Comparison of ENCODE assay signal across 25 cellular contexts in the genomic region with DNA sequence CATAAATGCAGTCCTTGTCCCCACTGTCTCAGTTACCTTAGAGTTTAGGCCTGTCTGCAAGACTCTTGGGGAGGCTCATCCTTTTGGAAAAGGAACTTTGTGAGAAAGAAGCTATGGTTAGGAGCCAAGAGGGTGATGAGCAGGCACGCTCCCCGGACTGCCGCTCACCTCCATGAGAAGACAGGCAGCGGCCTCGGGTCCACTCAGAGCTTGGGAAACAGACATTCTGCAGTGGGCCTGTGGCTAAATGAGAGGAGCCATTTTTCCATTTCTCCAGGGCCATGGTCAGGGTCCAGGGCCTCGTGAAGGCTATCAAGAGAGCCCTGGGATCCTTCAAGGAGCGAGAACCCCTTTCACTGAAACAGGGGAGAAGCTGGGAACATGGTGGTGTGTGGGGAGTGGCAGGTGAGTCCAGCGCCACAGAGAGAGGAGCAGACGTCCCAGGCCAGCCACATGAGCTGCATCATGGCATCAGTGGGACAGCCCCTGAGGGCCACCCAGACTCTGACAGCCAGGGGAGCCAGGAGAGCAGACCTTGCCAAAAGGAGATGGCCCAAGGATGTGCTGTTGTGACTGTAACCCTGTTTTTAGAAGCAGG. TPM values are rescaled to one million over a fixed set of nuclear protein-coding genes. Genes with fewer than 3 reads are reported as not detected.
"Had no signal": no experiment of that assay in that cellular context is flagged by ENCODE, and none has a peak within 500 bp of the region (broad histone marks: within the 10 kb centered on the region; RNA-seq: fewer than 3 reads in every experiment).

No MANE protein-coding gene starts in this region.

- H3K79me2 ChIP-seq: hepatocyte had no signal

- DNase-seq: activated CD4-positive, alpha-beta memory T cell treated with anti-CD3 and anti-CD28 coated beads for 36 hours; activated CD8-positive, alpha-beta memory T cell treated with anti-CD3 and anti-CD28 coated beads, Interleukin-2, amount 10 ng/mL, durations not matched to agents 7 days and 5 days; activated naive CD4-positive, alpha-beta T cell treated with anti-CD3 and anti-CD28 coated beads, Interleukin-2, amount 10 ng/mL, durations not matched to agents 7 days and 5 days; activated T-cell treated with anti-CD3 and anti-CD28 coated beads, Interleukin-2, amount 50 U/mL, for 24 hours; aorta; brain microvascular endothelial cell; cerebellar nuclear complex; effector memory CD4-positive, alpha-beta T cell; esophagus squamous epithelium; left colon; midbrain; occipital lobe; right cardiac atrium; stimulated activated CD4-positive, alpha-beta T cell treated with anti-CD3 and anti-CD28 coated beads, Interleukin-4, amount 100 ng/mL, for 1 hour had no signal

- H3K27me3 Mint-ChIP-seq: activated CD8-positive, alpha-beta memory T cell treated with anti-CD3 and anti-CD28 coated beads, Interleukin-2, amount 10 ng/mL, durations not matched to agents 7 days and 5 days; activated T-cell treated with anti-CD3 and anti-CD28 coated beads, Interleukin-2, amount 50 U/mL, for 24 hours had no signal

- H3K36me3 Mint-ChIP-seq: activated CD4-positive, alpha-beta memory T cell treated with anti-CD3 and anti-CD28 coated beads for 36 hours; activated CD8-positive, alpha-beta memory T cell treated with anti-CD3 and anti-CD28 coated beads, Interleukin-2, amount 10 ng/mL, durations not matched to agents 7 days and 5 days; activated naive CD4-positive, alpha-beta T cell treated with anti-CD3 and anti-CD28 coated beads, Interleukin-2, amount 10 ng/mL, durations not matched to agents 7 days and 5 days; stimulated activated memory B cell treated with anti-CD40 and anti-IgM and Interleukin-4, amounts not matched to agents 10 μg/mL and 1 μg/mL and 100 μg/mL, for 72 hours had no signal

- ATAC-seq: activated CD8-positive, alpha-beta memory T cell treated with anti-CD3 and anti-CD28 coated beads, Interleukin-2, amount 10 ng/mL, durations not matched to agents 7 days and 5 days; left colon; right cardiac atrium; stimulated activated memory B cell treated with anti-CD40 and anti-IgM and Interleukin-4, amounts not matched to agents 10 μg/mL and 1 μg/mL and 100 μg/mL, for 72 hours had no signal

- H3K4me1 Mint-ChIP-seq: activated CD8-positive, alpha-beta memory T cell treated with anti-CD3 and anti-CD28 coated beads, Interleukin-2, amount 10 ng/mL, durations not matched to agents 7 days and 5 days; activated naive CD4-positive, alpha-beta T cell treated with anti-CD3 and anti-CD28 coated beads, Interleukin-2, amount 10 ng/mL, durations not matched to agents 7 days and 5 days; stimulated activated memory B cell treated with anti-CD40 and anti-IgM and Interleukin-4, amounts not matched to agents 10 μg/mL and 1 μg/mL and 100 μg/mL, for 72 hours had no signal

- H3K4me2 ChIP-seq: hepatocyte had no signal

- H3K27me3 ChIP-seq: brain microvascular endothelial cell, esophagus squamous epithelium, hepatocyte had no signal

- H2AFZ ChIP-seq: hepatocyte had no signal

- H3K27ac ChIP-seq: brain microvascular endothelial cell, esophagus squamous epithelium, hepatocyte, SK-N-MC, skin epidermis had no signal

- H3K9me3 ChIP-seq: esophagus squamous epithelium had no signal

- H3K4me1 ChIP-seq: esophagus squamous epithelium had no signal

- H3K4me3 Mint-ChIP-seq: activated CD4-positive, alpha-beta memory T cell treated with anti-CD3 and anti-CD28 coated beads for 36 hours; activated CD8-positive, alpha-beta memory T cell treated with anti-CD3 and anti-CD28 coated beads, Interleukin-2, amount 10 ng/mL, durations not matched to agents 7 days and 5 days; activated naive CD4-positive, alpha-beta T cell treated with anti-CD3 and anti-CD28 coated beads, Interleukin-2, amount 10 ng/mL, durations not matched to agents 7 days and 5 days; activated T-cell treated with anti-CD3 and anti-CD28 coated beads, Interleukin-2, amount 50 U/mL, for 24 hours; dendritic cell treated with granulocyte-macrophage colony-stimulating factor and Interleukin-4, amounts not matched to agents 40 ng/mL and 50 ng/mL, for 4 days; nephron; stimulated activated memory B cell treated with anti-CD40 and anti-IgM and Interleukin-4, amounts not matched to agents 10 μg/mL and 1 μg/mL and 100 μg/mL, for 72 hours; T-helper 2 cell treated with Interferon-gamma antibody and Interleukin-4, amounts not matched to agents 5 μg/mL and 100 μg/mL, for 36 hours had no signal

- H3K27ac Mint-ChIP-seq: activated CD4-positive, alpha-beta memory T cell treated with anti-CD3 and anti-CD28 coated beads for 36 hours; activated CD8-positive, alpha-beta memory T cell treated with anti-CD3 and anti-CD28 coated beads, Interleukin-2, amount 10 ng/mL, durations not matched to agents 7 days and 5 days; activated naive CD4-positive, alpha-beta T cell treated with anti-CD3 and anti-CD28 coated beads, Interleukin-2, amount 10 ng/mL, durations not matched to agents 7 days and 5 days; activated T-cell treated with anti-CD3 and anti-CD28 coated beads, Interleukin-2, amount 50 U/mL, for 24 hours; dendritic cell treated with granulocyte-macrophage colony-stimulating factor and Interleukin-4, amounts not matched to agents 40 ng/mL and 50 ng/mL, for 4 days; nephron; progenitor cell of endocrine pancreas; stimulated activated memory B cell treated with anti-CD40 and anti-IgM and Interleukin-4, amounts not matched to agents 10 μg/mL and 1 μg/mL and 100 μg/mL, for 72 hours; T-helper 2 cell treated with Interferon-gamma antibody and Interleukin-4, amounts not matched to agents 5 μg/mL and 100 μg/mL, for 36 hours had no signal

- H3K9me3 Mint-ChIP-seq: activated CD4-positive, alpha-beta memory T cell treated with anti-CD3 and anti-CD28 coated beads for 36 hours; activated naive CD4-positive, alpha-beta T cell treated with anti-CD3 and anti-CD28 coated beads, Interleukin-2, amount 10 ng/mL, durations not matched to agents 7 days and 5 days; activated T-cell treated with anti-CD3 and anti-CD28 coated beads, Interleukin-2, amount 50 U/mL, for 24 hours; dendritic cell treated with granulocyte-macrophage colony-stimulating factor and Interleukin-4, amounts not matched to agents 40 ng/mL and 50 ng/mL, for 4 days; nephron; T-helper 2 cell treated with Interferon-gamma antibody and Interleukin-4, amounts not matched to agents 5 μg/mL and 100 μg/mL, for 36 hours had no signal

RNA-seq across cellular contexts. Expression of gene TEX51, which starts 4.0 kb away (rescaled TPM):
- total RNA-seq: activated CD4-positive, alpha-beta memory T cell treated with anti-CD3 and anti-CD28 coated beads for 36 hours; activated CD8-positive, alpha-beta memory T cell treated with anti-CD3 and anti-CD28 coated beads, Interleukin-2, amount 10 ng/mL, durations not matched to agents 7 days and 5 days; aorta; esophagus squamous epithelium; glomerular endothelial cell; hepatocyte; left colon; lung microvascular endothelial cell; occipital lobe; progenitor cell of endocrine pancreas; right cardiac atrium; urinary bladder had no signal
